In the genomic region with DNA sequence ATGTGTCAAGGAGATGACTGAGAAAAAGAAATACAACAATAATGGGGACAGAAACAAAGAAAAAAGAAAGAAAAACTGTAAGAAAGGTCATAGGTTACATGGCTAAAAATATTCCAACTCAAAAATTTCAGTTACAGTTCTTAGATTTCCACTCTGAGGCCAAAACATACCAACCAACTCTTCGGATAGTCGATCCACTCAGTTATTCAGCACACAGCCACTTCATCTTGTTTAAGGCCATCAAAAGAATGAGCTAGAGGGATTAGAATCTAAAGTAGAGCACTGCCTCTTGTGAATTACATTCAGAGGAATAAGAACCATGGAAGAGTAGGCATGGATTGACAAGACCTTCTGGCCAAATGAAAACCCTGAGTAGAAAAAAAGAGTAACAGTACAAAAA, we compare ENCODE assay signal across 31 cellular contexts.
DNase-seq lines count a peak whose midpoint lies in the region; ATAC-seq and TF ChIP-seq lines count a peak whose summit lies in the region.
"Had no signal": no experiment of that assay in that cellular context is flagged by ENCODE, and none has a peak within 500 bp of the region (broad histone marks: within the 10 kb centered on the region; RNA-seq: fewer than 3 reads in every experiment).

No MANE protein-coding gene starts in this region.

- no peak for TF ChIP-seq CTCF in epithelial cell of esophagus (IDR thresholded peaks at IDR 0.05; ENCODE audit: insufficient read depth, low read depth, low read length, missing control alignments)
- TF ChIP-seq CTCF in retinal pigment epithelial cell (conservative IDR thresholded peaks at IDR 0.05; ENCODE audit: low read depth, low read length), result no peak

- DNase-seq in NCI-H1105 treated with DMSO at 0.1 percent for 48 hours (lab: John Stamatoyannopoulos, UW), result peak; percentile 7
- DNase-seq in NCI-H1105 (lab: John Stamatoyannopoulos, UW), result no peak
- DNase-seq in NCI-H446 treated with DMSO at 0.1 percent for 48 hours (lab: John Stamatoyannopoulos, UW), result peak; percentile 15
- DNase-seq in epithelial cell of esophagus (ENCODE audit: low read depth), result peak; percentile 2
- DNase-seq in retinal pigment epithelial cell (ENCODE audit: low read depth), result peak; percentile 36
- no peak for DNase-seq in NCI-H187 treated with DMSO at 0.1 percent for 48 hours (lab: John Stamatoyannopoulos, UW)
- DNase-seq in Right ventricle myocardium inferior (ENCODE audit: missing footprints), result no peak
- DNase-seq: activated CD4-positive, alpha-beta T cell treated with anti-CD3 and anti-CD28 coated beads, Interleukin-2, amount 10 ng/mL, durations not matched to agents 24 days and 14 days; activated CD8-positive, alpha-beta memory T cell treated with anti-CD3 and anti-CD28 coated beads for 24 hours; activated effector memory CD4-positive, alpha-beta T cell treated with anti-CD3 and anti-CD28 coated beads, Interleukin-2, amount 50 U/mL, for 16 hours; activated naive CD8-positive, alpha-beta T cell treated with anti-CD3 and anti-CD28 coated beads for 36 hours; activated T-cell treated with anti-CD3 and anti-CD28 coated beads, Interleukin-2, amount 50 U/mL, for 1 hour; Calu3; CD4-positive, CD25-positive, alpha-beta regulatory T cell; dermis blood vessel endothelial cell; DMS79; foreskin keratinocyte; kidney; left ventricle myocardium superior; mesendoderm; NCI-H2081; NCI-H345; NCI-H748 treated with DMSO at 0.1 percent for 48 hours; pancreas; retina; RPMI8226; stimulated activated naive CD4-positive, alpha-beta T cell treated with Interleukin-2 at 50 U/mL for 16 hours had no signal

- intact Hi-C loops in Right ventricle myocardium inferior (cut with DNase I), result no loop called here

- no peak for ATAC-seq in Right ventricle myocardium inferior
- no peak for ATAC-seq in HG02642 (IDR thresholded peaks at IDR 0.05; ENCODE audit: poor library complexity, unreplicated experiment)
- ATAC-seq: left ventricle myocardium superior, pancreas, WTC11 had no signal

- H3K4me3 ChIP-seq in epithelial cell of esophagus (ENCODE audit: low read length) (no peak overlapping the region), retinal pigment epithelial cell (ENCODE audit: low read length) (no peak overlapping the region)
- H3K4me3 ChIP-seq: ascending aorta, pancreas, smooth muscle cell had no signal

Comparison
In these comparisons a context has a peak if more than half of its experiments do, and no peak if none do; other contexts are left out.
1. DNase-seq: peak in NCI-H1105 treated with DMSO at 0.1 percent for 48 hours (single experiment), NCI-H446 treated with DMSO at 0.1 percent for 48 hours (single experiment), epithelial cell of esophagus (single experiment) and retinal pigment epithelial cell (single experiment); none in NCI-H1105 (single experiment), NCI-H187 treated with DMSO at 0.1 percent for 48 hours (single experiment) and Right ventricle myocardium inferior (single experiment).